ENCODE assay signal across 8 cellular contexts in genomic region chr9:97710356-97711222, GRCh38. TPM values are rescaled to one million over a fixed set of nuclear protein-coding genes. Genes with fewer than 3 reads are reported as not detected.
DNase-seq lines count a peak whose midpoint lies in the region; ATAC-seq and TF ChIP-seq lines count a peak whose summit lies in the region.

No MANE protein-coding gene starts in this region.

- TF ChIP-seq CTCF in lung (IDR thresholded peaks at IDR 0.05; ENCODE audit: control extremely low read depth, extremely low read depth) = peak; percentile 72

- POLR2A ChIA-PET in activated CD4-positive, alpha-beta T cell treated with anti-CD3 and anti-CD28 coated beads for 36 hours (lab: Charles Lee) = no interaction called here

- peaks cover 8% of the 10 kb centered on the region for H3K27me3 Mint-ChIP-seq in activated CD4-positive, alpha-beta T cell treated with anti-CD3 and anti-CD28 coated beads for 36 hours

- intact Hi-C loops in activated CD4-positive, alpha-beta T cell treated with anti-CD3 and anti-CD28 coated beads for 36 hours (cut with DNase I, micrococcal nuclease) = loop anchor here (1.0 to 10.0 kb wide), 8 partner anchors 94 to 552 kb away; partner anchors contain the start of gene FOXE1 (in 1 of the 2)

- no peak overlapping the region for H3K4me3 ChIP-seq in lung

- ATAC-seq in HG03103 (IDR thresholded peaks at IDR 0.05; ENCODE audit: low read depth, unreplicated experiment) (peak; percentile 49), lung (ENCODE audit: insufficient read depth, low FRiP score) (peak; percentile 80)
- ATAC-seq in activated CD4-positive, alpha-beta T cell treated with anti-CD3 and anti-CD28 coated beads for 36 hours = peak; percentile 95

- peak; percentile 5 for DNase-seq in NK-92 treated with Interleukin-12 subunit alpha and Interleukin-12 subunit beta, amount 100 ng/mL, for 24 hours (lab: John Stamatoyannopoulos, UW)
- DNase-seq in NK-92 (lab: John Stamatoyannopoulos, UW; ENCODE audit: unreplicated experiment) (no peak), NCI-H345 treated with DMSO at 0.1 percent for 48 hours (lab: John Stamatoyannopoulos, UW; ENCODE audit: unreplicated experiment) (peak; percentile 83), lung (ENCODE audit: low spot score) (peak; percentile 55), stromal cell of bone marrow (ENCODE audit: low read depth) (peak; percentile 59)
- DNase-seq in activated CD4-positive, alpha-beta T cell treated with anti-CD3 and anti-CD28 coated beads for 36 hours = peak; percentile 64
- peak; percentile 21 for DNase-seq in effector CD4-positive, alpha-beta T cell

- H3K27me3 ChIP-seq in lung (ENCODE audit: control insufficient read depth, insufficient read depth) = no peaks in the 10 kb centered on the region

- H3K36me3 ChIP-seq in lung (ENCODE audit: control insufficient read depth in 2 of 2, insufficient read depth in 2 of 2, low read length in 2 of 2) = no peaks in the 10 kb centered on the region

- H3K4me3 Mint-ChIP-seq in activated CD4-positive, alpha-beta T cell treated with anti-CD3 and anti-CD28 coated beads for 36 hours = no peak overlapping the region

- H3K27ac Mint-ChIP-seq in activated CD4-positive, alpha-beta T cell treated with anti-CD3 and anti-CD28 coated beads for 36 hours = no peak overlapping the region

- H3K4me1 ChIP-seq in lung (ENCODE audit: control insufficient read depth in 2 of 2, insufficient read depth in 2 of 2, low read length in 2 of 2) = no peaks in the 10 kb centered on the region

- H3K9me3 Mint-ChIP-seq in activated CD4-positive, alpha-beta T cell treated with anti-CD3 and anti-CD28 coated beads for 36 hours (ENCODE audit: low read depth) = no peaks in the 10 kb centered on the region

- H3K4me1 Mint-ChIP-seq in activated CD4-positive, alpha-beta T cell treated with anti-CD3 and anti-CD28 coated beads for 36 hours = peaks cover 23% of the 10 kb centered on the region

- no peak overlapping the region for H3K27ac ChIP-seq in lung (ENCODE audit: low read depth in 1 of 2, low read length in 1 of 2)

- H3K36me3 Mint-ChIP-seq in activated CD4-positive, alpha-beta T cell treated with anti-CD3 and anti-CD28 coated beads for 36 hours (ENCODE audit: low read depth) = no peaks in the 10 kb centered on the region

- H3K9me3 ChIP-seq in lung (ENCODE audit: control insufficient read depth in 2 of 2, insufficient read depth in 1 of 2, low read length in 1 of 2) = no peaks in the 10 kb centered on the region

- CTCF ChIA-PET in activated CD4-positive, alpha-beta T cell treated with anti-CD3 and anti-CD28 coated beads for 36 hours (lab: Charles Lee) = no interaction called here

- WGBS in lung, 2 donors = 25% methylated on average over 9 of the region's 9 CpGs

RNA-seq across cellular contexts. Expression of gene XPA, which starts 13.4 kb away (rescaled TPM):
- 10 to 100 TPM in 1 of 2 experiments, 1 to 10 TPM in 1; 8.7 to 11.1 TPM for total RNA-seq in activated CD4-positive, alpha-beta T cell treated with anti-CD3 and anti-CD28 coated beads for 36 hours
- total RNA-seq in lung = 10 to 100 TPM; 10.2 to 23.0 TPM
- polyA plus RNA-seq in lung = 10 to 100 TPM in 1 of 2 donors, 1 to 10 TPM in 1; 9.2 to 10.8 TPM
